ENCODE assay signal across 16 cellular contexts in the genomic region with DNA sequence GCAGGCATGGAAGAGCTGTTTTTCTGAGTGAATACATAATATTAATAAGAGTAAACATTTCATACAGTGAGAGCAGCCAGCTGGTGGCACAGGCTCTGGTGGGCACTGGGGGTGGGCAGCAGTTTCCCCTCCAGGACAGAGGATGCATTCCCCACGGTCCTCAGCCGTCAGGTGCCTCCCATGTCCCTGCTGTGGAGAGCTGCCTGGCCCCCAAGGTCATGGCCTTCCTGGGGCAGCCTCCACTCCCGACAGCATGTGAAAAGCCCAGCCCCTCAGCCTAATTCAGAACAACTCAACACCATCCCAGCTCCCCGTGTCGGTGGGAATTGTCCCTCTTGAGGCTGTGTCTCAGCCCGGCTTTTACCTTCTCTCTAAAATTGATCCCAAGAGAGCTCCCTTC.
DNase-seq lines count a peak whose midpoint lies in the region; TF ChIP-seq lines count a peak whose summit lies in the region.
"Had no signal": no experiment of that assay in that cellular context is flagged by ENCODE, and none has a peak within 500 bp of the region (broad histone marks: within the 10 kb centered on the region; RNA-seq: fewer than 3 reads in every experiment).

No MANE protein-coding gene starts in this region.

- H3K79me1 ChIP-seq in mesendoderm (ENCODE audit: low read length), result no peaks in the 10 kb centered on the region

- H2AK5ac ChIP-seq in mesendoderm (ENCODE audit: low read length), result no peak overlapping the region

- H3K56ac ChIP-seq in mesendoderm (ENCODE audit: low read length), result no peak overlapping the region

- TF ChIP-seq EP300 in esophagus muscularis mucosa (IDR thresholded peaks at IDR 0.05), result no peak
- no peak for TF ChIP-seq EP300 in neural cell (conservative IDR thresholded peaks at IDR 0.05; ENCODE audit: poor library complexity, severe bottlenecking)

- no peak overlapping the region for H2BK5ac ChIP-seq in mesendoderm (ENCODE audit: low read length)

- H3K23ac ChIP-seq in mesendoderm (ENCODE audit: low read length), result no peak overlapping the region

- H3K4me3 ChIP-seq in esophagus muscularis mucosa, result no peak overlapping the region
- no peak overlapping the region for H3K4me3 ChIP-seq in mesendoderm (ENCODE audit: low read length)
- H3K4me3 ChIP-seq in neural cell (ENCODE audit: low read length), result no peak overlapping the region
- no peak overlapping the region for H3K4me3 ChIP-seq in breast epithelium
- H3K4me3 ChIP-seq: BLaER1, GM23248 had no signal

- H2AFZ ChIP-seq in neural cell (ENCODE audit: low read depth, low read length), result no peak overlapping the region
- H2AFZ ChIP-seq: GM23248 had no signal

- H4K8ac ChIP-seq in mesendoderm (ENCODE audit: low read depth, low read length), result no peak overlapping the region

- no peaks in the 10 kb centered on the region for H3K36me3 ChIP-seq in esophagus muscularis mucosa
- H3K36me3 ChIP-seq in mesendoderm (ENCODE audit: control insufficient read depth, insufficient read depth, low read length), result no peaks in the 10 kb centered on the region
- H3K36me3 ChIP-seq in neural cell (ENCODE audit: insufficient read depth, low read length), result no peaks in the 10 kb centered on the region
- H3K36me3 ChIP-seq in breast epithelium, result no peaks in the 10 kb centered on the region
- H3K36me3 ChIP-seq: BLaER1 had no signal

- no peak overlapping the region for H3K27ac ChIP-seq in esophagus muscularis mucosa (replicated peaks in 1 of 4)
- H3K27ac ChIP-seq in mesendoderm (ENCODE audit: low read depth, low read length), result no peak overlapping the region
- no peak overlapping the region for H3K27ac ChIP-seq in neural cell (ENCODE audit: low read length)
- H3K27ac ChIP-seq in breast epithelium, result no peak overlapping the region
- H3K27ac ChIP-seq: BLaER1, C4-2B, GM23248 had no signal

- no peaks in the 10 kb centered on the region for H3K9me2 ChIP-seq in neural cell (ENCODE audit: insufficient read depth, low read length)

- intact Hi-C loops in esophagus muscularis mucosa (cut with DNase I) (no loop called here), breast epithelium (cut with DNase I; ENCODE audit: low total_unique reads) (no loop called here)

- H4K20me1 ChIP-seq in neural cell (ENCODE audit: insufficient read depth), result no peaks in the 10 kb centered on the region
- H4K20me1 ChIP-seq: BLaER1 had no signal

- TF ChIP-seq POLR2A in esophagus muscularis mucosa (IDR thresholded peaks at IDR 0.05; ENCODE audit: low read depth), result no peak
- no peak for TF ChIP-seq POLR2A in breast epithelium (IDR thresholded peaks at IDR 0.05)

- no peak overlapping the region for H3K9ac ChIP-seq in mesendoderm (ENCODE audit: low read length)
- no peak overlapping the region for H3K9ac ChIP-seq in neural cell (ENCODE audit: low read length)
- H3K9ac ChIP-seq: BLaER1, GM23248 had no signal

- TF ChIP-seq CTCF in esophagus muscularis mucosa (IDR thresholded peaks at IDR 0.05), result no peak
- no peak for TF ChIP-seq CTCF in neural cell (IDR thresholded peaks at IDR 0.05; ENCODE audit: poor library complexity, severe bottlenecking)
- no peak for TF ChIP-seq CTCF in breast epithelium (IDR thresholded peaks at IDR 0.05)

- TF ChIP-seq RAD21 in neural cell (conservative IDR thresholded peaks at IDR 0.05), result no peak

- no peak overlapping the region for H2BK15ac ChIP-seq in mesendoderm (replicated peaks; ENCODE audit: low read depth)

- 64% methylated on average over 6 of the region's 6 CpGs for WGBS in esophagus muscularis mucosa
- no CpG with 5 or more reads among the region's 6 CpGs for WGBS in mesendoderm (ENCODE audit: extremely low coverage, insufficient coverage, low lambda C conversion rate)

- H3F3A ChIP-seq in neural cell (ENCODE audit: insufficient read depth, low read length, poor library complexity, severe bottlenecking), result no peaks in the 10 kb centered on the region

- peak overlapping the region; percentile 48 for H3K4ac ChIP-seq in mesendoderm (ENCODE audit: low read depth, low read length)

- no peaks in the 10 kb centered on the region for H3K9me3 ChIP-seq in esophagus muscularis mucosa
- no peaks in the 10 kb centered on the region for H3K9me3 ChIP-seq in neural cell (ENCODE audit: low read length)
- no peaks in the 10 kb centered on the region for H3K9me3 ChIP-seq in breast epithelium
- H3K9me3 ChIP-seq: BLaER1, Caco-2 had no signal

- H4K5ac ChIP-seq in mesendoderm (ENCODE audit: low read length), result no peak overlapping the region

- peaks cover 0 to 7% (median 0%) of the 10 kb centered on the region in 4 donors for H3K27me3 ChIP-seq in esophagus muscularis mucosa
- no peaks in the 10 kb centered on the region for H3K27me3 ChIP-seq in mesendoderm (ENCODE audit: insufficient read depth, low read length, poor library complexity)
- no peaks in the 10 kb centered on the region for H3K27me3 ChIP-seq in neural cell (ENCODE audit: insufficient read depth, low read depth, low read length)
- no peaks in the 10 kb centered on the region for H3K27me3 ChIP-seq in breast epithelium
- H3K27me3 ChIP-seq: BLaER1 had no signal

- H3K18ac ChIP-seq in mesendoderm (ENCODE audit: low read length), result no peak overlapping the region

- H2BK120ac ChIP-seq in mesendoderm (ENCODE audit: low read depth, low read length), result no peak overlapping the region

- H3K4me2 ChIP-seq in mesendoderm (ENCODE audit: low read length) (no peak overlapping the region), neural cell (ENCODE audit: low read length) (no peak overlapping the region)
- H3K4me2 ChIP-seq: BLaER1 had no signal

- H3K79me2 ChIP-seq in mesendoderm (ENCODE audit: control insufficient read depth, insufficient read depth, low read length), result no peaks in the 10 kb centered on the region
- H3K79me2 ChIP-seq in neural cell (replicated peaks; ENCODE audit: insufficient read depth, low read length), result no peaks in the 10 kb centered on the region

- no peaks in the 10 kb centered on the region for H3K4me1 ChIP-seq in esophagus muscularis mucosa
- H3K4me1 ChIP-seq in mesendoderm (ENCODE audit: control insufficient read depth, low read depth, low read length), result no peaks in the 10 kb centered on the region
- no peaks in the 10 kb centered on the region for H3K4me1 ChIP-seq in breast epithelium
- H3K4me1 ChIP-seq: BLaER1, Caco-2 had no signal

- peak; percentile 83 for DNase-seq in esophagus muscularis mucosa (ENCODE audit: extremely low spot score)
- no peak for DNase-seq in mesendoderm
- DNase-seq in activated naive CD4-positive, alpha-beta T cell treated with anti-CD3 and anti-CD28 coated beads, Interleukin-2, amount 50 U/mL, for 16 hours, result no peak
- no peak for DNase-seq in 8988T
- no peak for DNase-seq in breast epithelium (ENCODE audit: low spot score in 2 of 2)
- DNase-seq: Caco-2; CD4-positive, CD25-positive, alpha-beta regulatory T cell; CD8-positive, alpha-beta T cell; DMS153; DND-41; GM23248; H7; HCEC 1CT had no signal

TF ChIP-seq in neural cell, 6 proteins besides CTCF, POLR2A, EP300 and RAD21:
- no peak for TF ChIP-seq REST (IDR thresholded peaks at IDR 0.05; ENCODE audit: borderline replicate concordance)
- peak; percentile 14 for TF ChIP-seq POLR2AphosphoS5 (IDR thresholded peaks at IDR 0.05)
TF ChIP-seq in neural cell: peak in this region for 1.
